11 cellular contexts compared by ENCODE assay signal in the genomic region with DNA sequence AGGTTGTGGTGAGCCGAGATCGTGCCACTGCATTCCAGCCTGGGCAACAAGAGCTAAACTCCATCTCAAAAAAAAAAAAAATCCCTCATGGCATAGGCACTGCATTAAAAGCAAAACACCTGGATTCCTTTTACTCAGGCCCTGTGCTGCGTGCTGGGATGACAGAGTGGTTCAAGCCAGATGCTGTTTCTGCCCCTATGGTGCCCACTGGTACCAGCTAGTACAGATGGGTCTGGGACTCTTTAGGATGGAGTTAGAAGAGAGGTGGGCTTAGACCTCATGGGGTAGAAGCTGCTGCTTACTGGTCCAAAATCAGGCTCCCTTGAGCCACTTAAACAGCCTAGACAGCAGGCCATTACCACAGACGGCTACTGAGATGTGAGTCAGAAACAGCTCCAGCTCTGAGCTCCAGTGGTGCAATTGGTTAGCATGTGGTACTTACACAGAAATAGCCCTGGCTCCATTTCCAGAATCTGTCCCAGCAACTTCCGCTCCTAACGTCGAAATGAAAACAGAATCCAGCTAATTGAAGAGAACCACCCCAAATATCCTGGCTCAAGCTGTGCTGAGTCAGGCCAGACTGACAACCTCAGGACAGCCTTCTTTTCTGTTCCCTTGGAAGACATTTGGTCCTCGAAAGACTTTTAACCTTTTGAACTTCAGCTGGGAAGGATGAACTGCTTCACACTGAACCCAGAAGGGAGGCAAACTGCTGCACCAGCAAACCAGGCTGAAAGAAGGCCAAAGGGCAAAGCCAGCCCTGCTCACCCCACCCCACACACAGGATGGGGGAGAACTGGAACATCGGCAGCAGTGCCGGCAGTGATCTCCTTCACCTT. TPM values are rescaled to one million over a fixed set of nuclear protein-coding genes. Genes with fewer than 3 reads are reported as not detected.
DNase-seq lines count a peak whose midpoint lies in the region; ATAC-seq and TF ChIP-seq lines count a peak whose summit lies in the region.
"Had no signal": no experiment of that assay in that cellular context is flagged by ENCODE, and none has a peak within 500 bp of the region (broad histone marks: within the 10 kb centered on the region; RNA-seq: fewer than 3 reads in every experiment).

No MANE protein-coding gene starts in this region.

- no TSS peak for BruUV-seq in Panc1 (replicated peaks; lab: Mats Ljungman, UMichigan)

- H3K4me3 Mint-ChIP-seq in activated T-helper 2 cell treated with anti-CD3 and anti-CD28 coated beads, Interferon-gamma antibody, Interleukin-2, Interleukin-4, amounts not matched to agents 10 μg/mL and 5 μg/mL and 100 μg/mL, durations not matched to agents 14 hours and 24 hours and 36 hours (ENCODE audit: low read depth) = no peak overlapping the region
- H3K4me3 Mint-ChIP-seq: CD4-positive, CD25-positive, alpha-beta regulatory T cell had no signal

- in situ Hi-C loops in Panc1 (cut with HindIII; ENCODE audit: low pct_unique_long_range_greater_than_20kb, low sequenced_read_pairs) = no loop called here

- H3K27me3 ChIP-seq in AG04450 (ENCODE audit: control insufficient read depth, insufficient read depth, low read length) = no peaks in the 10 kb centered on the region
- no peaks in the 10 kb centered on the region for H3K27me3 ChIP-seq in Panc1 (ENCODE audit: control insufficient read depth, insufficient read depth, low read length)

- H3K27ac Mint-ChIP-seq in activated T-helper 2 cell treated with anti-CD3 and anti-CD28 coated beads, Interferon-gamma antibody, Interleukin-2, Interleukin-4, amounts not matched to agents 10 μg/mL and 5 μg/mL and 100 μg/mL, durations not matched to agents 14 hours and 24 hours and 36 hours = no peak overlapping the region

- peak; percentile 71 for ATAC-seq in Panc1
- no peak for ATAC-seq in GM19452 (IDR thresholded peaks at IDR 0.05; ENCODE audit: unreplicated experiment)

- H3K9me3 ChIP-seq in AG04450 (ENCODE audit: control insufficient read depth, insufficient read depth, low read length) (no peaks in the 10 kb centered on the region), Panc1 (ENCODE audit: control insufficient read depth, insufficient read depth, low read depth, low read length) (no peaks in the 10 kb centered on the region)

- TF ChIP-seq CTCF in AG04450 (IDR thresholded peaks at IDR 0.05; ENCODE audit: low read depth, low read length) (no peak), Panc1 (IDR thresholded peaks at IDR 0.05) (no peak)

- DNase-seq in AG04450 (ENCODE audit: low read depth, low spot score) (peak; percentile 84), Panc1 (ENCODE audit: low read depth, low spot score) (no peak), fibroblast of gingiva (ENCODE audit: low read depth) (peak; percentile 95), non-pigmented ciliary epithelial cell (ENCODE audit: low read depth) (peak; percentile 90), NCI-H2029 (lab: John Stamatoyannopoulos, UW) (no peak), NCI-H226 (no peak)
- no peak for DNase-seq in activated T-helper 2 cell treated with anti-CD3 and anti-CD28 coated beads, Interferon-gamma antibody, Interleukin-2, Interleukin-4, amounts not matched to agents 10 μg/mL and 5 μg/mL and 100 μg/mL, durations not matched to agents 14 hours and 24 hours and 36 hours (ENCODE audit: low spot score)
- DNase-seq: activated CD4-positive, alpha-beta T cell treated with anti-CD3 and anti-CD28 coated beads, Interleukin-2, amount 50 U/mL, for 1 hour; CD4-positive, CD25-positive, alpha-beta regulatory T cell; NCI-H1092 had no signal

- H3K9me3 Mint-ChIP-seq in activated T-helper 2 cell treated with anti-CD3 and anti-CD28 coated beads, Interferon-gamma antibody, Interleukin-2, Interleukin-4, amounts not matched to agents 10 μg/mL and 5 μg/mL and 100 μg/mL, durations not matched to agents 14 hours and 24 hours and 36 hours = no peaks in the 10 kb centered on the region
- H3K9me3 Mint-ChIP-seq: CD4-positive, CD25-positive, alpha-beta regulatory T cell had no signal

- no peak overlapping the region for H3K4me3 ChIP-seq in AG04450 (ENCODE audit: low read depth, low read length)
- H3K4me3 ChIP-seq in Panc1 (ENCODE audit: low read depth in 2 of 2, low read length in 2 of 2) = no peak overlapping the region

- H3K4me1 ChIP-seq in Panc1 (ENCODE audit: control insufficient read depth, insufficient read depth, low read length) = no peaks in the 10 kb centered on the region

- H3K36me3 ChIP-seq in Panc1 (ENCODE audit: control insufficient read depth, insufficient read depth, low read length) = peaks cover 7% of the 10 kb centered on the region

- no peaks in the 10 kb centered on the region for H3K27me3 Mint-ChIP-seq in activated T-helper 2 cell treated with anti-CD3 and anti-CD28 coated beads, Interferon-gamma antibody, Interleukin-2, Interleukin-4, amounts not matched to agents 10 μg/mL and 5 μg/mL and 100 μg/mL, durations not matched to agents 14 hours and 24 hours and 36 hours (ENCODE audit: low read depth)
- H3K27me3 Mint-ChIP-seq: CD4-positive, CD25-positive, alpha-beta regulatory T cell had no signal

- H3K4me1 Mint-ChIP-seq in activated T-helper 2 cell treated with anti-CD3 and anti-CD28 coated beads, Interferon-gamma antibody, Interleukin-2, Interleukin-4, amounts not matched to agents 10 μg/mL and 5 μg/mL and 100 μg/mL, durations not matched to agents 14 hours and 24 hours and 36 hours (ENCODE audit: low read depth) = peaks cover 11% of the 10 kb centered on the region

- H3K27ac ChIP-seq in AG04450 (ENCODE audit: low read depth, low read length) = peak overlapping the region; percentile 80
- no peak overlapping the region for H3K27ac ChIP-seq in Panc1 (ENCODE audit: low read length)

- intact Hi-C loops in Panc1 (cut with micrococcal nuclease; ENCODE audit: unreplicated experiment) = no loop called here
- intact Hi-C loops in activated T-helper 2 cell treated with anti-CD3 and anti-CD28 coated beads, Interferon-gamma antibody, Interleukin-2, Interleukin-4, amounts not matched to agents 10 μg/mL and 5 μg/mL and 100 μg/mL, durations not matched to agents 14 hours and 24 hours and 36 hours (cut with micrococcal nuclease) = no loop called here

- POLR2A ChIA-PET in AG04450 (lab: Yijun Ruan, JAX) = interaction anchor here (0.8 kb wide), 1 partner anchor 11 kb away, joined by 3 read pairs; no protein-coding TSS in a partner anchor
- POLR2A ChIA-PET in Panc1 (lab: Charles Lee) = no interaction called here

- CTCF ChIA-PET in AG04450 (lab: Charles Lee) (interaction anchor here (0.6 to 1.1 kb wide), 2 partner anchors 87 to 802 kb away, joined by 3 to 9 read pairs; no protein-coding TSS in a partner anchor), Panc1 (lab: Charles Lee) (no interaction called here)

- H3K36me3 Mint-ChIP-seq in activated T-helper 2 cell treated with anti-CD3 and anti-CD28 coated beads, Interferon-gamma antibody, Interleukin-2, Interleukin-4, amounts not matched to agents 10 μg/mL and 5 μg/mL and 100 μg/mL, durations not matched to agents 14 hours and 24 hours and 36 hours (ENCODE audit: low read depth) = peaks cover 36% of the 10 kb centered on the region

RNA-seq across cellular contexts. Expression of gene C5orf15, which starts 15.5 kb away (rescaled TPM):
- polyA plus RNA-seq in AG04450 (2011; rRNA removed) = 87.5 and 92.9 TPM in 2 replicates
- 52.5 and 55.2 TPM in 2 replicates for polyA minus RNA-seq in AG04450 (2011; rRNA and poly(A)+ RNA removed)
- 63.2 TPM for total RNA-seq in Panc1 (2021; ENCODE audit: unreplicated experiment)
- 80.6 TPM for polyA plus RNA-seq in Panc1 (2012; ENCODE audit: insufficient read length)
- total RNA-seq in activated T-helper 2 cell treated with anti-CD3 and anti-CD28 coated beads, Interferon-gamma antibody, Interleukin-2, Interleukin-4, amounts not matched to agents 10 μg/mL and 5 μg/mL and 100 μg/mL, durations not matched to agents 14 hours and 24 hours and 36 hours = 63.7 and 66.7 TPM in 2 replicates

RNA-seq across cellular contexts. Expression of gene VDAC1, which starts 51.8 kb away (rescaled TPM):
- polyA plus RNA-seq in AG04450 (2011; rRNA removed) = 218 and 262 TPM in 2 replicates
- polyA minus RNA-seq in AG04450 (2011; rRNA and poly(A)+ RNA removed) = 141 and 160 TPM in 2 replicates
- total RNA-seq in Panc1 (2021; ENCODE audit: unreplicated experiment) = 395 TPM
- polyA plus RNA-seq in Panc1 (2012; ENCODE audit: insufficient read length) = 502 TPM
- total RNA-seq in activated T-helper 2 cell treated with anti-CD3 and anti-CD28 coated beads, Interferon-gamma antibody, Interleukin-2, Interleukin-4, amounts not matched to agents 10 μg/mL and 5 μg/mL and 100 μg/mL, durations not matched to agents 14 hours and 24 hours and 36 hours = 455 and 459 TPM in 2 replicates

Comparison
In these comparisons a context has a peak if more than half of its experiments do, and no peak if none do; other contexts are left out.
1. DNase-seq: peak in AG04450 (single experiment), fibroblast of gingiva (single experiment) and non-pigmented ciliary epithelial cell (single experiment); none in Panc1 (single experiment), activated T-helper 2 cell treated with anti-CD3 and anti-CD28 coated beads, Interferon-gamma antibody, Interleukin-2, Interleukin-4, amounts not matched to agents 10 μg/mL and 5 μg/mL and 100 μg/mL, durations not matched to agents 14 hours and 24 hours and 36 hours (single experiment), NCI-H2029 (single experiment) and NCI-H226 (single experiment).